ENCODE assay signal across 10 cellular contexts in the genomic region with DNA sequence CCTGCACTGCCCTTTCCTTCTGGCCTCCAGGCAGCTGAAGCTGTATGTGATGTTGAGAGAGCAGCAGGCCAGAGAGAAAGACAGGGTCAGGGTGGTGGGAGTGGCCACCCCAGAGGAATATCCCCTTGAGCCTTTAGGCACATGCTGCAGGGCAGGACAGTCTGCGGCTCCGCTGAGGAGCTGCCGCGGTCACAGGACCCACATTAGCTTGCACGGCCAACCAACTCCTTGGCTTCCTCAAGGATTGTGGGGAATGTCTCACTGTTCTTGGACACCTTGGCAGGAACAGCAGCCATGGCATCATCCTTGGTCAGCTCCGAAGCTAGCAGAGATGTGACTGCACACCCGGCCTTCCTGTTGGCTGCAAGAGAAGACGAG. TPM values are rescaled to one million over a fixed set of nuclear protein-coding genes. Genes with fewer than 3 reads are reported as not detected.
DNase-seq lines count a peak whose midpoint lies in the region; TF ChIP-seq lines count a peak whose summit lies in the region.
"Had no signal": no experiment of that assay in that cellular context is flagged by ENCODE, and none has a peak within 500 bp of the region (broad histone marks: within the 10 kb centered on the region; RNA-seq: fewer than 3 reads in every experiment).

No MANE protein-coding gene starts in this region.

- H3K18ac ChIP-seq in mesendoderm (ENCODE audit: low read length), result no peak overlapping the region

- H3K4me3 ChIP-seq in HUES6 (ENCODE audit: low read depth, low read length) (no peak overlapping the region), mesendoderm (ENCODE audit: low read length) (no peak overlapping the region), stomach smooth muscle (ENCODE audit: low read length in 2 of 2) (no peak overlapping the region)

- H3K27ac ChIP-seq in HUES6 (ENCODE audit: low read depth, low read length) (peak overlapping the region; percentile 39; the same call in 1 of the 2 replicates), mesendoderm (ENCODE audit: low read depth, low read length) (peak overlapping the region; percentile 31), stomach smooth muscle (ENCODE audit: low read length) (peak overlapping the region; percentile 24)

- peaks cover 4% of the 10 kb centered on the region for H3K27me3 Mint-ChIP-seq in brain

- no peak overlapping the region for H3K9ac ChIP-seq in HUES6 (ENCODE audit: low read length)
- H3K9ac ChIP-seq in mesendoderm (ENCODE audit: low read length), result no peak overlapping the region
- H3K9ac ChIP-seq in stomach smooth muscle (ENCODE audit: low read length in 2 of 2), result no peak overlapping the region

- H4K8ac ChIP-seq in mesendoderm (ENCODE audit: low read depth, low read length), result no peak overlapping the region

- no peak overlapping the region for H4K5ac ChIP-seq in mesendoderm (ENCODE audit: low read length)

- H2BK120ac ChIP-seq in mesendoderm (ENCODE audit: low read depth, low read length), result no peak overlapping the region

- no peak overlapping the region for H3K4ac ChIP-seq in mesendoderm (ENCODE audit: low read depth, low read length)

- H3K56ac ChIP-seq in mesendoderm (ENCODE audit: low read length), result peak overlapping the region; percentile 28

- DNase-seq in mesendoderm, result no peak
- no peak for DNase-seq in activated CD4-positive, alpha-beta T cell treated with anti-CD3 and anti-CD28 coated beads for 4 hours
- no peak for DNase-seq in NCI-H82 (lab: John Stamatoyannopoulos, UW)
- no peak for DNase-seq in stimulated activated CD4-positive, alpha-beta T cell treated with anti-CD3 and anti-CD28 coated beads, Interleukin-1b, Interleukin-23, amount 100 ng/mL, for 48 hours
- DNase-seq in Kasumi-1 (lab: John Stamatoyannopoulos, UW), result no peak
- DNase-seq: NCI-H1694; NK-92 treated with Interleukin-12 subunit alpha and Interleukin-12 subunit beta, amount 100 ng/mL, for 24 hours had no signal

- no peaks in the 10 kb centered on the region for H3K79me2 ChIP-seq in mesendoderm (ENCODE audit: control insufficient read depth, insufficient read depth, low read length)

- no peak overlapping the region for H2BK15ac ChIP-seq in mesendoderm (replicated peaks; ENCODE audit: low read depth)

- peaks cover 58% of the 10 kb centered on the region for H3K36me3 Mint-ChIP-seq in brain

- H2AK5ac ChIP-seq in mesendoderm (ENCODE audit: low read length), result no peak overlapping the region

- no CpG with 5 or more reads among the region's 8 CpGs for WGBS in mesendoderm (ENCODE audit: extremely low coverage, insufficient coverage, low lambda C conversion rate)

- TF ChIP-seq CTCF in brain (conservative IDR thresholded peaks at IDR 0.05), result no peak

- peak overlapping the region in 4 of 5 experiments; percentile 98 to 99 (median 98) for H3K27ac Mint-ChIP-seq in brain

- peak overlapping the region; percentile 52 for H3K23ac ChIP-seq in mesendoderm (ENCODE audit: low read length)

- H3K36me3 ChIP-seq in HUES6 (ENCODE audit: control insufficient read depth, insufficient read depth, low read length) (peaks cover 54% of the 10 kb centered on the region), mesendoderm (ENCODE audit: control insufficient read depth, insufficient read depth, low read length) (peaks cover 2% of the 10 kb centered on the region), stomach smooth muscle (ENCODE audit: control insufficient read depth in 2 of 2, insufficient read depth in 2 of 2, low read length in 2 of 2) (peaks cover 1 to 5% of the 10 kb centered on the region in 2 donors)

- no peaks in the 10 kb centered on the region for H3K9me3 ChIP-seq in HUES6 (ENCODE audit: control insufficient read depth, insufficient read depth, low read depth, low read length)
- H3K9me3 ChIP-seq in stomach smooth muscle (ENCODE audit: control insufficient read depth in 2 of 2, low read length in 2 of 2), result no peaks in the 10 kb centered on the region

- H2BK5ac ChIP-seq in mesendoderm (ENCODE audit: low read length), result no peak overlapping the region

- H3K4me1 ChIP-seq in HUES6 (ENCODE audit: control insufficient read depth, insufficient read depth, low read length), result peaks cover 27% of the 10 kb centered on the region
- H3K4me1 ChIP-seq in mesendoderm (ENCODE audit: control insufficient read depth, low read depth, low read length), result peaks cover 5% of the 10 kb centered on the region
- peaks cover 40% of the 10 kb centered on the region for H3K4me1 ChIP-seq in stomach smooth muscle (ENCODE audit: control insufficient read depth, insufficient read depth, low read length)

- no peak overlapping the region for H3K4me3 Mint-ChIP-seq in brain

- H3K4me1 Mint-ChIP-seq in brain, result peaks cover 98% of the 10 kb centered on the region

- no peaks in the 10 kb centered on the region for H3K79me1 ChIP-seq in mesendoderm (ENCODE audit: low read length)

- no peaks in the 10 kb centered on the region for H3K27me3 ChIP-seq in HUES6 (ENCODE audit: control insufficient read depth, insufficient read depth, low read length)
- H3K27me3 ChIP-seq in mesendoderm (ENCODE audit: insufficient read depth, low read length, poor library complexity), result no peaks in the 10 kb centered on the region
- H3K27me3 ChIP-seq in stomach smooth muscle (ENCODE audit: control insufficient read depth in 1 of 2, insufficient read depth in 2 of 2, low read length in 2 of 2), result no peaks in the 10 kb centered on the region

- peaks cover 0 to 8% (median 0%) of the 10 kb centered on the region in 5 experiments for H3K9me3 Mint-ChIP-seq in brain

- no peak overlapping the region for H3K4me2 ChIP-seq in mesendoderm (ENCODE audit: low read length)

RNA-seq across cellular contexts. Expression of a gene that starts 27.8 kb away (rescaled TPM):
- polyA plus RNA-seq in brain (ENCODE audit: insufficient read depth, low read depth, low replicate concordance), result 4.3 TPM
- 0.08 TPM for polyA plus RNA-seq in mesendoderm (2013, experiment 1 of 2)
- polyA plus RNA-seq in mesendoderm (2013, experiment 2 of 2), result 0.11 TPM

RNA-seq across cellular contexts. Expression of a gene that starts 31.8 kb away (rescaled TPM):
- 31.8 TPM for polyA plus RNA-seq in brain (ENCODE audit: insufficient read depth, low read depth, low replicate concordance)
- polyA plus RNA-seq in mesendoderm (2013, experiment 1 of 2), result 2.0 TPM
- polyA plus RNA-seq in mesendoderm (2013, experiment 2 of 2), result 1.8 TPM

RNA-seq across cellular contexts. Expression of a gene that starts 40.9 kb away (rescaled TPM):
- 246 TPM for polyA plus RNA-seq in brain (ENCODE audit: insufficient read depth, low read depth, low replicate concordance)
- 24.0 TPM for polyA plus RNA-seq in mesendoderm (2013, experiment 1 of 2)
- 23.6 TPM for polyA plus RNA-seq in mesendoderm (2013, experiment 2 of 2)
